ENCODE assay signal across 8 cellular contexts in the genomic region with DNA sequence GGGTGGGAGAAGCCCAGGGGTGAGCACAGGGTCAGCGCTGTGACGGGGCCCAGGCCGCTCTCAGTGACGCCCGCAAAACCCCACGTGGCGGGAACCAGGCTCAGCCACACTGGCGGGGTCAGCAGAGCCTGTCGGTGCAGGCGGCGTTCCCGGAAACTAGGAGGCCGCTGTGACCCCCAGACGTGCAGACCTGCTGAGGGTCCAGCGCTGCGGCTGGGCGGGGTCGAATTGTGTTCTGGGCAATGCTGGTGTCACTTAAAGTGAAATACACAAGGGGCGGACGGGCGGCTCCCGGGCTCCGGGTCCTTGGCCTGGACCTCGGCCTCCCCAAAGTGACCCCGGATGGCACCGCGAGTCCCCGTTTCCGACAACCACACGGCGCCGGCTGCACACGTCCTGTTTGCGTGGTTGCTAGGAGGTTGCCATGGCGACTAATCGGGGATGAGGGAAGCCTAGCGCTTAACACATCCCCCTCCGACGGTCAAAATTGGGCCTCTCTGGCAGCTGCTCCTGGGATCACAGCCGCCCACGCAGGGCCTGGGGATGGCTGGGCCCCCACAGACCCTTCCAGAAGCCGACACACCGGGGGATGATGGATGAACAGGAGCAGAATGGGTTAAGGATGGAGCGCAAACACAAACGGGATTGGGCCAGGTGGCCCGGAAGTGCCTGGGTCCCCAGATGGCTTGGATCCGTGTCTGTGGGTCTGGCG.
DNase-seq lines count a peak whose midpoint lies in the region; ATAC-seq, FAIRE-seq and TF ChIP-seq lines count a peak whose summit lies in the region.

No MANE protein-coding gene starts in this region.

- no peak overlapping the region for H3K23ac ChIP-seq in trophoblast cell (ENCODE audit: low read length)

- H4K12ac ChIP-seq in trophoblast cell (ENCODE audit: low read depth, low read length) = no peak overlapping the region

- H3K27ac ChIP-seq in DND-41 (ENCODE audit: low read length) (no peak overlapping the region), trophoblast cell (ENCODE audit: low read depth, low read length) (no peak overlapping the region)

- H3K4me3 ChIP-seq in DND-41 (ENCODE audit: low read depth in 1 of 2, low read length in 2 of 2) (no peak overlapping the region), fibroblast of villous mesenchyme (ENCODE audit: low read depth, low read length) (no peak overlapping the region), trophoblast cell (ENCODE audit: low read depth, low read length) (peak overlapping the region; percentile 6)

- no peak for TF ChIP-seq POLR2A in GM12891 (IDR thresholded peaks at IDR 0.05; ENCODE audit: low read depth, low read length)

- peaks cover 5% of the 10 kb centered on the region for H3K27me3 ChIP-seq in DND-41 (ENCODE audit: insufficient read depth, low read length, poor library complexity)
- no peaks in the 10 kb centered on the region for H3K27me3 ChIP-seq in trophoblast cell (ENCODE audit: insufficient read depth, low read length)

- no peak overlapping the region for H4K91ac ChIP-seq in trophoblast cell (ENCODE audit: low read depth, low read length)

- H3K4ac ChIP-seq in trophoblast cell (ENCODE audit: low read depth, low read length) = no peak overlapping the region

- H3K4me2 ChIP-seq in DND-41 (ENCODE audit: insufficient read depth, low read length) (0 out of 2 replicates have a peak overlapping the region, but pooled peaks have one; percentile 12), trophoblast cell (ENCODE audit: low read length) (peak overlapping the region; percentile 16)

- peaks cover 7% of the 10 kb centered on the region for H4K20me1 ChIP-seq in DND-41 (ENCODE audit: insufficient read depth, low read length)

- no peaks in the 10 kb centered on the region for H3K79me1 ChIP-seq in trophoblast cell (ENCODE audit: low read length)

- H3K79me2 ChIP-seq in DND-41 (ENCODE audit: insufficient read depth, low read length) (no peaks in the 10 kb centered on the region), trophoblast cell (ENCODE audit: control insufficient read depth, insufficient read depth, low read length, poor library complexity) (no peaks in the 10 kb centered on the region)

- WGBS in trophoblast cell (ENCODE audit: extremely low coverage, insufficient coverage, insufficient read length) = no CpG with 5 or more reads among the region's 48 CpGs

- TF ChIP-seq CTCF in DND-41 (IDR thresholded peaks at IDR 0.05; ENCODE audit: borderline replicate concordance, extremely low read depth, low read length, poor library complexity, severe bottlenecking) (no peak), fibroblast of villous mesenchyme (IDR thresholded peaks at IDR 0.05; ENCODE audit: insufficient read depth, low read depth, low read length) (no peak)

- no peak overlapping the region for H2AK5ac ChIP-seq in trophoblast cell (ENCODE audit: low read length)

- H2BK12ac ChIP-seq in trophoblast cell (ENCODE audit: low read length) = no peak overlapping the region

- H3K18ac ChIP-seq in trophoblast cell (ENCODE audit: low read length) = no peak overlapping the region

- no peaks in the 10 kb centered on the region for H3K4me1 ChIP-seq in DND-41 (ENCODE audit: insufficient read depth, low read length)
- no peaks in the 10 kb centered on the region for H3K4me1 ChIP-seq in trophoblast cell (ENCODE audit: control insufficient read depth in 1 of 2, insufficient read depth in 2 of 2, low read length in 2 of 2)

- H2BK5ac ChIP-seq in trophoblast cell (ENCODE audit: low read depth, low read length, poor library complexity) = no peak overlapping the region

- FAIRE-seq in GM12891 (lab: Jason Lieb, UNC) = no peak

- H4K8ac ChIP-seq in trophoblast cell (ENCODE audit: low read depth, low read length) = no peak overlapping the region

- no peak overlapping the region for H3K14ac ChIP-seq in trophoblast cell (ENCODE audit: low read length)

- no peaks in the 10 kb centered on the region for H3K36me3 ChIP-seq in DND-41 (ENCODE audit: insufficient read depth, low read length)
- peaks cover 0 to 2% of the 10 kb centered on the region in 2 experiments for H3K36me3 ChIP-seq in trophoblast cell (ENCODE audit: control insufficient read depth in 1 of 2, insufficient read depth in 2 of 2, low read length in 2 of 2)

- H2AFZ ChIP-seq in DND-41 (ENCODE audit: low read depth, low read length) = no peak overlapping the region
- no peak overlapping the region for H2AFZ ChIP-seq in trophoblast cell (ENCODE audit: insufficient read depth, low read length, poor library complexity)

- DNase-seq in DND-41 = peak; percentile 76
- peak; percentile 90 for DNase-seq in NCI-H748 treated with DMSO at 0.1 percent for 48 hours (lab: John Stamatoyannopoulos, UW)
- peak; percentile 81 for DNase-seq in activated T-cell treated with anti-CD3 and anti-CD28 coated beads, Interleukin-2, amount 50 U/mL, for 1 hour
- peak; percentile 56 for DNase-seq in fibroblast of villous mesenchyme (ENCODE audit: low read depth)
- DNase-seq in trophoblast cell = peak in 1 of 2 donors; percentile 26
- DNase-seq in ureter (ENCODE audit: low spot score) = peak; percentile 66
- no peak for DNase-seq in GM12891 (ENCODE audit: insufficient read length, low spot score)

- no peaks in the 10 kb centered on the region for H3K9me3 ChIP-seq in DND-41 (ENCODE audit: insufficient read depth, low read length, severe bottlenecking)
- peaks cover 30% of the 10 kb centered on the region for H3K9me3 ChIP-seq in trophoblast cell (ENCODE audit: insufficient read depth, low read depth, low read length)

- no peak overlapping the region for H2BK120ac ChIP-seq in trophoblast cell (ENCODE audit: insufficient read depth, low read length, poor library complexity)

- peak; percentile 82 for ATAC-seq in DND-41 (ENCODE audit: insufficient read depth, low read depth)
- no peak for ATAC-seq in GM18873 (IDR thresholded peaks at IDR 0.05; ENCODE audit: low FRiP score, unreplicated experiment)

- no peak overlapping the region for H3K9ac ChIP-seq in DND-41 (ENCODE audit: low read depth, low read length)
- H3K9ac ChIP-seq in trophoblast cell (ENCODE audit: low read length) = no peak overlapping the region

TF ChIP-seq in GM12891, 5 proteins besides CTCF, POLR2A, EP300 and RAD21:
- TF ChIP-seq POU2F2 (IDR thresholded peaks at IDR 0.05; ENCODE audit: low read depth, low read length) (no peak), POLR2AphosphoS5 (IDR thresholded peaks at IDR 0.05; ENCODE audit: low read depth, low read length) (no peak), SPI1 (IDR thresholded peaks at IDR 0.05; ENCODE audit: low read depth, low read length) (no peak), TAF1 (IDR thresholded peaks at IDR 0.05; ENCODE audit: low read depth, low read length) (no peak), PAX5 (IDR thresholded peaks at IDR 0.05; ENCODE audit: insufficient read depth, low read length, severe bottlenecking) (no peak)
TF ChIP-seq in GM12891: peak in this region for 0.
